1 cellular context compared by ENCODE assay signal in the genomic region with DNA sequence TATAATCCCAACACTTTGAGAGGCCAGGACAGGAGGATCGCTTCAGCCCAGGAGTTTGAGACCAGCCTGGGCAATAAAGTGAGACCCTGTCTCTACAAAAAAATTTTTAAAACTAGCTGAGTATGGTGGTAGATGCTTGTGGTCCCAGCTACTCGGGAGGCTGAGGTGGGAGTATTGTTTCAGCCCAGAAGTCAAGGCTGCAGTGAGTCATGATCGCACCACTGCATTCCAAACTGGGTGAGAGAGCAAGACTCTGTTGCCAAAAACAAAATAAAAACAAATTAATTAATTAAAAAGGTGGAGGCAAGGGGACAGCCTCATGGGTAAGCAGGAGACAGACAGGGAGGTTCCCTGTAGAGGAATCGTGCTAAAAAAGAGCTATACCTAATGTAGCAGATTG.
TF ChIP-seq lines count a peak whose summit lies in the region.

No MANE protein-coding gene starts in this region.

TF ChIP-seq in HCT116, 20 proteins besides CTCF, POLR2A, EP300 and RAD21:
- no peak for TF ChIP-seq EGR1 (IDR thresholded peaks at IDR 0.05; ENCODE audit: low read depth)
- TF ChIP-seq SRF (IDR thresholded peaks at IDR 0.05; ENCODE audit: low read depth): no peak
- no peak for TF ChIP-seq ELF1 (IDR thresholded peaks at IDR 0.05; ENCODE audit: borderline replicate concordance, low read depth)
- no peak for TF ChIP-seq TCF7L2 (IDR thresholded peaks at IDR 0.05; ENCODE audit: borderline replicate concordance, extremely low read depth, insufficient read depth, insufficient read length)
- TF ChIP-seq, protein P1, sequence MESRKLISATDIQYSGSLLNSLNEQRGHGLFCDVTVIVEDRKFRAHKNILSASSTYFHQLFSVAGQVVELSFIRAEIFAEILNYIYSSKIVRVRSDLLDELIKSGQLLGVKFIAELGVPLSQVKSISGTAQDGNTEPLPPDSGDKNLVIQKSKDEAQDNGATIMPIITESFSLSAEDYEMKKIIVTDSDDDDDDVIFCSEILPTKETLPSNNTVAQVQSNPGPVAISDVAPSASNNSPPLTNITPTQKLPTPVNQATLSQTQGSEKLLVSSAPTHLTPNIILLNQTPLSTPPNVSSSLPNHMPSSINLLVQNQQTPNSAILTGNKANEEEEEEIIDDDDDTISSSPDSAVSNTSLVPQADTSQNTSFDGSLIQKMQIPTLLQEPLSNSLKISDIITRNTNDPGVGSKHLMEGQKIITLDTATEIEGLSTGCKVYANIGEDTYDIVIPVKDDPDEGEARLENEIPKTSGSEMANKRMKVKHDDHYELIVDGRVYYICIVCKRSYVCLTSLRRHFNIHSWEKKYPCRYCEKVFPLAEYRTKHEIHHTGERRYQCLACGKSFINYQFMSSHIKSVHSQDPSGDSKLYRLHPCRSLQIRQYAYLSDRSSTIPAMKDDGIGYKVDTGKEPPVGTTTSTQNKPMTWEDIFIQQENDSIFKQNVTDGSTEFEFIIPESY (IDR thresholded peaks at IDR 0.05; ENCODE audit: extremely low read depth, insufficient replicate concordance, low read length): no peak
- TF ChIP-seq FOSL1 (IDR thresholded peaks at IDR 0.05; ENCODE audit: low read depth): no peak
- TF ChIP-seq ZFX (IDR thresholded peaks at IDR 0.05): no peak
- TF ChIP-seq EZH2phosphoT487 (IDR thresholded peaks at IDR 0.05; ENCODE audit: borderline replicate concordance): no peak
- TF ChIP-seq SP1 (IDR thresholded peaks at IDR 0.05; ENCODE audit: low read depth): no peak
- TF ChIP-seq, protein P2, sequence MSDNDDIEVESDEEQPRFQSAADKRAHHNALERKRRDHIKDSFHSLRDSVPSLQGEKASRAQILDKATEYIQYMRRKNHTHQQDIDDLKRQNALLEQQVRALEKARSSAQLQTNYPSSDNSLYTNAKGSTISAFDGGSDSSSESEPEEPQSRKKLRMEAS (IDR thresholded peaks at IDR 0.05): no peak
- no peak for TF ChIP-seq JUND (IDR thresholded peaks at IDR 0.05)
- no peak for TF ChIP-seq SIN3A (IDR thresholded peaks at IDR 0.05; ENCODE audit: low read depth)
- TF ChIP-seq ZNF274 (IDR thresholded peaks at IDR 0.05; ENCODE audit: low read depth, low read length): no peak
- TF ChIP-seq CEBPB (IDR thresholded peaks at IDR 0.05; ENCODE audit: low read depth): no peak
TF ChIP-seq in HCT116: peak in this region for 0.
